ENCODE assay signal across 24 cellular contexts in genomic region chr15:64800476-64800875, GRCh38. TPM values are rescaled to one million over a fixed set of nuclear protein-coding genes. Genes with fewer than 3 reads are reported as not detected.
A peak's percentile ranks its signal among the peaks of the same experiment; 100 is the strongest.
DNase-seq lines count a peak whose midpoint lies in the region; ATAC-seq, FAIRE-seq and TF ChIP-seq lines count a peak whose summit lies in the region.
"Had no signal": no experiment of that assay in that cellular context is flagged by ENCODE, and none has a peak within 500 bp of the region (broad histone marks: within the 10 kb centered on the region; RNA-seq: fewer than 3 reads in every experiment).

No MANE protein-coding gene starts in this region.

- H3K4me2 ChIP-seq in A549 (no peak overlapping the region), trophoblast cell (ENCODE audit: low read length) (no peak overlapping the region)

- no peak overlapping the region for H2AFZ ChIP-seq in trophoblast cell (ENCODE audit: insufficient read depth, low read length, poor library complexity)

- DNase-seq in A549 (ENCODE audit: low read depth in 1 of 2, low spot score in 1 of 2) (peak in 1 of 2 experiments; percentile 33), epithelial cell of esophagus (ENCODE audit: low read depth) (peak; percentile 40), trophoblast cell (peak; percentile 34 to 55), upper lobe of right lung (no peak), frontal cortex (ENCODE audit: low spot score in 2 of 2) (no peak), SK-N-DZ (ENCODE audit: low spot score) (no peak)
- DNase-seq: ACHN; C1 segment of cervical spinal cord; CD8-positive, alpha-beta memory T cell; DMS53; EL; H9; NCI-H1105 treated with DMSO at 0.1 percent for 48 hours; NCI-H1694; NCI-H2081 treated with DMSO at 0.1 percent for 48 hours; NCI-H446 treated with DMSO at 0.1 percent for 48 hours; NCI-H748 treated with DMSO at 0.1 percent for 48 hours; OCI-M1; RPMI8226; SJCRH30 had no signal

- no peak overlapping the region for H3K4ac ChIP-seq in trophoblast cell (ENCODE audit: low read depth, low read length)

- H3K4me1 ChIP-seq in A549 (peaks cover 7% of the 10 kb centered on the region; the same call in 1 of the 3 replicates), HEK293 (ENCODE audit: control insufficient read depth, insufficient read depth, low read length) (no peaks in the 10 kb centered on the region), trophoblast cell (ENCODE audit: control insufficient read depth in 1 of 2, insufficient read depth in 2 of 2, low read length in 2 of 2) (peaks cover 3 to 4% of the 10 kb centered on the region in 2 experiments), upper lobe of right lung (no peaks in the 10 kb centered on the region)
- H3K4me1 ChIP-seq: SJCRH30 had no signal

- no peak for TF ChIP-seq RAD21 in A549 (conservative IDR thresholded peaks at IDR 0.05 in 1 of 2, IDR thresholded peaks at IDR 0.05 in 1 of 2)

- no peak overlapping the region for H3K14ac ChIP-seq in trophoblast cell (ENCODE audit: low read length)

- no peak overlapping the region for H4K91ac ChIP-seq in trophoblast cell (ENCODE audit: low read depth, low read length)

- CTCF ChIA-PET in A549 (lab: Yijun Ruan, JAX) (interaction anchor here (0.7 to 25.0 kb wide), 4 partner anchors 10 to 232 kb away, joined by 4 to 962 read pairs (median 24); no protein-coding TSS in a partner anchor), HEK293 (lab: Yijun Ruan, JAX) (interaction anchor here (0.6 to 1.9 kb wide), 2 partner anchors 9 to 22 kb away, joined by 3 to 6 read pairs; no protein-coding TSS in a partner anchor)

- H3K9me3 ChIP-seq in A549 (no peaks in the 10 kb centered on the region), HEK293 (ENCODE audit: control insufficient read depth, insufficient read depth, low read depth, low read length) (no peaks in the 10 kb centered on the region), trophoblast cell (ENCODE audit: insufficient read depth, low read depth, low read length) (no peaks in the 10 kb centered on the region), upper lobe of right lung (no peaks in the 10 kb centered on the region)
- H3K9me3 ChIP-seq: SJCRH30 had no signal

- WGBS in A549 (ENCODE audit: missing lambda C conversion rate), result 29% methylated on average over 2 of the region's 2 CpGs
- no CpG with 5 or more reads among the region's 2 CpGs for WGBS in trophoblast cell (ENCODE audit: extremely low coverage, insufficient coverage, insufficient read length)

- H2AK5ac ChIP-seq in trophoblast cell (ENCODE audit: low read length), result no peak overlapping the region

- H3K36me3 ChIP-seq in HEK293 (ENCODE audit: control insufficient read depth in 2 of 2, insufficient read depth in 1 of 2, low read length in 2 of 2) (no peaks in the 10 kb centered on the region), trophoblast cell (ENCODE audit: control insufficient read depth in 1 of 2, insufficient read depth in 2 of 2, low read length in 2 of 2) (no peaks in the 10 kb centered on the region), upper lobe of right lung (no peaks in the 10 kb centered on the region)
- H3K36me3 ChIP-seq: SJCRH30 had no signal

- TF ChIP-seq EP300 in A549 (IDR thresholded peaks at IDR 0.05), result no peak

- H3K79me1 ChIP-seq in trophoblast cell (ENCODE audit: low read length), result peaks cover 6% of the 10 kb centered on the region

- no peak overlapping the region for H2BK12ac ChIP-seq in trophoblast cell (ENCODE audit: low read length)

- no peak overlapping the region for H4K12ac ChIP-seq in trophoblast cell (ENCODE audit: low read depth, low read length)

- H2BK120ac ChIP-seq in trophoblast cell (ENCODE audit: insufficient read depth, low read length, poor library complexity), result no peak overlapping the region

- H3K18ac ChIP-seq in trophoblast cell (ENCODE audit: low read length), result no peak overlapping the region

- no peak for TF ChIP-seq POLR2A in A549 (IDR thresholded peaks at IDR 0.05; ENCODE audit: low read length)

- H3K27ac ChIP-seq in A549, result no peak overlapping the region
- H3K27ac ChIP-seq in HEK293 (ENCODE audit: extremely low read depth, low read depth, low read length), result no peak overlapping the region
- H3K27ac ChIP-seq in trophoblast cell (ENCODE audit: low read depth, low read length), result no peak overlapping the region
- H3K27ac ChIP-seq in upper lobe of right lung, result no peak overlapping the region
- H3K27ac ChIP-seq: HL-60, SJCRH30 had no signal

- POLR2A ChIA-PET in A549 (lab: Yijun Ruan, JAX) (no interaction called here), HEK293 (lab: Yijun Ruan, JAX) (no interaction called here)

- intact Hi-C loops in upper lobe of right lung (cut with DNase I), result no loop called here

- H4K8ac ChIP-seq in trophoblast cell (ENCODE audit: low read depth, low read length), result no peak overlapping the region

- H3K4me3 ChIP-seq in A549, result no peak overlapping the region
- no peak overlapping the region for H3K4me3 ChIP-seq in HEK293 (ENCODE audit: low read depth, low read length)
- no peak overlapping the region for H3K4me3 ChIP-seq in epithelial cell of esophagus (ENCODE audit: low read length)
- no peak overlapping the region for H3K4me3 ChIP-seq in trophoblast cell (ENCODE audit: low read depth, low read length)
- H3K4me3 ChIP-seq in upper lobe of right lung, result no peak overlapping the region
- H3K4me3 ChIP-seq: GM12878, SJCRH30 had no signal

- FAIRE-seq in A549 (lab: Jason Lieb, UNC) (no peak), frontal cortex (lab: Jason Lieb, UNC) (no peak)
- FAIRE-seq: GM12878 had no signal

- H3K23ac ChIP-seq in trophoblast cell (ENCODE audit: low read length), result no peak overlapping the region

- H3K27me3 ChIP-seq in trophoblast cell (ENCODE audit: insufficient read depth, low read length), result no peaks in the 10 kb centered on the region
- H3K27me3 ChIP-seq in upper lobe of right lung, result no peaks in the 10 kb centered on the region
- H3K27me3 ChIP-seq: SJCRH30 had no signal

- ATAC-seq in A549 (peak; percentile 30 to 56; a peak in 4 of 6 replicates), upper lobe of right lung (no peak)
- ATAC-seq: GM12878 had no signal

- no peaks in the 10 kb centered on the region for H3K79me2 ChIP-seq in trophoblast cell (ENCODE audit: control insufficient read depth, insufficient read depth, low read length, poor library complexity)

- no peak overlapping the region for H3K9ac ChIP-seq in trophoblast cell (ENCODE audit: low read length)

- no peak overlapping the region for H2BK5ac ChIP-seq in trophoblast cell (ENCODE audit: low read depth, low read length, poor library complexity)

- no peak for TF ChIP-seq CTCF in A549 (IDR thresholded peaks at IDR 0.05)
- TF ChIP-seq CTCF in HEK293 (tag by site-specific recombination; IDR thresholded peaks at IDR 0.05), result no peak
- no peak for TF ChIP-seq CTCF in epithelial cell of esophagus (IDR thresholded peaks at IDR 0.05; ENCODE audit: insufficient read depth, low read depth, low read length, missing control alignments)
- TF ChIP-seq CTCF in upper lobe of right lung (IDR thresholded peaks at IDR 0.05), result no peak

TF ChIP-seq in A549, 52 proteins besides CTCF, POLR2A, EP300 and RAD21 (continues in another document):
- no peak for TF ChIP-seq JUNB (IDR thresholded peaks at IDR 0.05)
- no peak for TF ChIP-seq JUN (IDR thresholded peaks at IDR 0.05)

TF ChIP-seq in HEK293, 187 proteins besides CTCF, POLR2A, EP300 and RAD21:
- TF ChIP-seq ZNF623 (tag by site-specific recombination; IDR thresholded peaks at IDR 0.05) (no peak), ZNF510 (tag by site-specific recombination; IDR thresholded peaks at IDR 0.05; ENCODE audit: insufficient replicate concordance) (no peak), ZNF221 (tag by site-specific recombination; IDR thresholded peaks at IDR 0.05; ENCODE audit: borderline replicate concordance) (no peak), EGR2 (tag by site-specific recombination; IDR thresholded peaks at IDR 0.05; ENCODE audit: low read depth) (no peak), ZNF138 (tag by site-specific recombination; IDR thresholded peaks at IDR 0.05; ENCODE audit: borderline replicate concordance) (no peak), ZNF16 (tag by site-specific recombination; IDR thresholded peaks at IDR 0.05; ENCODE audit: low read depth) (no peak), ZNF121 (tag by site-specific recombination; IDR thresholded peaks at IDR 0.05) (0 out of 2 replicates have a peak, but pooled peaks have one; percentile 25), ZNF169 (tag by site-specific recombination; IDR thresholded peaks at IDR 0.05) (no peak)

RNA-seq across cellular contexts. Expression of gene PIF1, which starts 25.0 kb away (rescaled TPM):
- polyA plus RNA-seq in A549 (2011; rRNA removed) (8.5 and 11.1 TPM in 2 replicates), A549 (2017; fragmentation: RNase III; extraction: RNeasy Plus Mini Kit Qiagen cat#74134 plus additional on column Dnase treatment) (24.9 to 25.4 TPM (median 25.3 TPM) in 3 replicates)
- 27.5 and 29.2 TPM in 2 replicates for polyA plus RNA-seq in A549 (2012; cell fraction: cytosol; rRNA removed)
- 210 and 257 TPM in 2 replicates for polyA plus RNA-seq in A549 (2012; cell fraction: nucleus; rRNA removed)
- polyA minus RNA-seq in A549 (2011; rRNA and poly(A)+ RNA removed), result 7.9 and 8.3 TPM in 2 replicates
- 7.7 and 8.2 TPM in 2 replicates for polyA plus RNA-seq in trophoblast cell (2013)
- total RNA-seq in upper lobe of right lung (0.67 TPM), frontal cortex (0.82 TPM)
- 62.6 and 88.5 TPM in 2 replicates for polyA plus RNA-seq in SK-N-DZ (2014; cell fraction: cytosol; rRNA removed)
- 274 and 284 TPM in 2 replicates for polyA plus RNA-seq in SK-N-DZ (2014; cell fraction: nucleus; rRNA removed)

RNA-seq across cellular contexts. Expression of gene RBPMS2, which starts 25.1 kb away (rescaled TPM):
- polyA plus RNA-seq in A549 (2011; rRNA removed) (3.0 and 3.5 TPM in 2 replicates), A549 (2017; fragmentation: RNase III; extraction: RNeasy Plus Mini Kit Qiagen cat#74134 plus additional on column Dnase treatment) (7.8 to 8.7 TPM (median 8.7 TPM) in 3 replicates)
- polyA plus RNA-seq in A549 (2012; cell fraction: cytosol; rRNA removed), result 8.8 and 11.4 TPM in 2 replicates
- 8.7 and 9.5 TPM in 2 replicates for polyA plus RNA-seq in A549 (2012; cell fraction: nucleus; rRNA removed)
- polyA minus RNA-seq in A549 (2011; rRNA and poly(A)+ RNA removed), result 3.3 and 4.4 TPM in 2 replicates
- polyA plus RNA-seq in trophoblast cell (2013), result 49.4 and 49.5 TPM in 2 replicates
- total RNA-seq in upper lobe of right lung (4.5 TPM), frontal cortex (under 0.01 TPM)
- 0.06 and 0.46 TPM in 2 replicates for polyA plus RNA-seq in SK-N-DZ (2014; cell fraction: cytosol; rRNA removed)
- polyA plus RNA-seq in SK-N-DZ (2014; cell fraction: nucleus; rRNA removed), result 0.13 and 0.46 TPM in 2 replicates
- total RNA-seq: CD8-positive, alpha-beta memory T cell; LHCN-M2 had no signal
- polyA plus RNA-seq: CD8-positive, alpha-beta memory T cell had no signal

RNA-seq across cellular contexts. Expression of gene PLEKHO2, which starts 41.2 kb away (rescaled TPM):
- polyA plus RNA-seq in A549 (2011; rRNA removed) (2.8 and 2.9 TPM in 2 replicates), A549 (2017; fragmentation: RNase III; extraction: RNeasy Plus Mini Kit Qiagen cat#74134 plus additional on column Dnase treatment) (3.7 to 3.9 TPM (median 3.8 TPM) in 3 replicates)
- 3.2 and 4.1 TPM in 2 replicates for polyA plus RNA-seq in A549 (2012; cell fraction: cytosol; rRNA removed)
- 14.3 and 16.2 TPM in 2 replicates for polyA plus RNA-seq in A549 (2012; cell fraction: nucleus; rRNA removed)
- polyA minus RNA-seq in A549 (2011; rRNA and poly(A)+ RNA removed), result 3.8 and 4.9 TPM in 2 replicates
- 12.4 and 13.6 TPM in 2 replicates for polyA plus RNA-seq in trophoblast cell (2013)
- total RNA-seq in upper lobe of right lung (62.8 TPM), frontal cortex (4.5 TPM)
- polyA plus RNA-seq in SK-N-DZ (2014; cell fraction: cytosol; rRNA removed), result 6.7 and 8.8 TPM in 2 replicates
- 9.2 and 9.7 TPM in 2 replicates for polyA plus RNA-seq in SK-N-DZ (2014; cell fraction: nucleus; rRNA removed)

Comparison
In these comparisons a context has a peak if more than half of its experiments do, and no peak if none do; other contexts are left out.
1. DNase-seq: peak in epithelial cell of esophagus (single experiment) and trophoblast cell (2 of 2); none in upper lobe of right lung (single experiment), frontal cortex (0 of 2) and SK-N-DZ (single experiment).
2. RNA of gene PLEKHO2, which starts 41.2 kb away (total RNA-seq): 62.8 TPM in upper lobe of right lung (single experiment); 4.5 TPM in frontal cortex (single experiment); every median in the first group is over 10 times any median in the second.